ENCODE assay signal across 8 cellular contexts in genomic region chr10:97037365-97038361, GRCh38.
A peak's percentile ranks its signal among the peaks of the same experiment; 100 is the strongest.
DNase-seq lines count a peak whose midpoint lies in the region; ATAC-seq and TF ChIP-seq lines count a peak whose summit lies in the region.

No MANE protein-coding gene starts in this region.

- H3K4me3 ChIP-seq in spleen: peak overlapping the region; percentile 18 to 71 (median 42)

- peak; percentile 79 for ATAC-seq in HG02798 (IDR thresholded peaks at IDR 0.05; ENCODE audit: poor library complexity, unreplicated experiment)
- no peak for ATAC-seq in HG03565 (IDR thresholded peaks at IDR 0.05; ENCODE audit: unreplicated experiment)

- POLR2A ChIA-PET in MCF 10A (lab: Yijun Ruan, JAX): interaction anchor here (0.6 to 1.3 kb wide), 3 partner anchors 173 to 254 kb away, joined by 3 to 4 read pairs (median 3); partner anchors contain the start of gene ARHGAP19

- H3K27ac Mint-ChIP-seq in MCF 10A (ENCODE audit: low read depth, unreplicated experiment) (no peak overlapping the region), immature natural killer cell (no peak overlapping the region)

- CTCF ChIA-PET in MCF 10A (lab: Yijun Ruan, JAX): interaction anchor here (0.6 to 6.4 kb wide), 56 partner anchors 8 to 1471 kb away, joined by 3 to 111 read pairs (median 5); no protein-coding TSS in a partner anchor

- H3K36me3 Mint-ChIP-seq in MCF 10A (ENCODE audit: insufficient read depth, unreplicated experiment) (no peaks in the 10 kb centered on the region), immature natural killer cell (no peaks in the 10 kb centered on the region)

- peaks cover 0 to 14% (median 11%) of the 10 kb centered on the region in 6 donors for H3K4me1 ChIP-seq in spleen

- H3K9me3 Mint-ChIP-seq in MCF 10A (ENCODE audit: unreplicated experiment) (no peaks in the 10 kb centered on the region), immature natural killer cell (no peaks in the 10 kb centered on the region)

- H3K4me1 Mint-ChIP-seq in MCF 10A (ENCODE audit: insufficient read depth, unreplicated experiment) (peaks cover 9% of the 10 kb centered on the region), immature natural killer cell (peaks cover 9 to 16% of the 10 kb centered on the region in 2 donors)

- peak overlapping the region in 5 of 8 donors; percentile 23 to 61 (median 32) for H3K27ac ChIP-seq in spleen

- H3K27me3 Mint-ChIP-seq in MCF 10A (ENCODE audit: insufficient read depth, unreplicated experiment) (peaks cover 20% of the 10 kb centered on the region), immature natural killer cell (ENCODE audit: low read depth in 3 of 3) (peaks cover 1 to 4% (median 2%) of the 10 kb centered on the region in 3 donors)

- DNase-seq in GM04504 (ENCODE audit: low read depth) (peak; percentile 66), NCI-H2081 (lab: John Stamatoyannopoulos, UW) (peak; percentile 66 to 82), UCSD-AML1 (lab: John Stamatoyannopoulos, UW; ENCODE audit: unreplicated experiment) (peak; percentile 80), MCF 10A (ENCODE audit: unreplicated experiment) (peak; percentile 89), immature natural killer cell (peak; percentile 51 to 57 (median 56)), spleen (peak; percentile 87)

- TF ChIP-seq CTCF in MCF 10A (IDR thresholded peaks at IDR 0.05; ENCODE audit: unreplicated experiment) (peak; percentile 83), spleen (IDR thresholded peaks at IDR 0.05 in 8 of 11, conservative IDR thresholded peaks at IDR 0.05 in 3 of 11) (peak; percentile 73 to 92 (median 89))

- intact Hi-C loops in MCF 10A (cut with micrococcal nuclease): loop anchor here (1.0 to 10.0 kb wide), 5 partner anchors 35 to 393 kb away; no protein-coding TSS in a partner anchor
- intact Hi-C loops in spleen (cut with DNase I; ENCODE audit: low total_unique reads): no loop called here

- WGBS in spleen, 5 donors: 20 to 26% (median 24%) methylated on average over 27 to 30 of the region's 30 CpGs

- H3K4me3 Mint-ChIP-seq in MCF 10A (ENCODE audit: unreplicated experiment): peak overlapping the region; percentile 50
- peak overlapping the region; percentile 46 to 82 (median 81) for H3K4me3 Mint-ChIP-seq in immature natural killer cell

- H3K27me3 ChIP-seq in spleen (replicated peaks in 1 of 7): peaks cover 0 to 15% (median 0%) of the 10 kb centered on the region in 7 donors

- no peaks in the 10 kb centered on the region for H3K36me3 ChIP-seq in spleen

- TF ChIP-seq POLR2A in spleen (IDR thresholded peaks at IDR 0.05): no peak

- BruUV-seq in MCF 10A (replicated peaks; lab: Mats Ljungman, UMichigan): no TSS peak

- H3K9me3 ChIP-seq in spleen: no peaks in the 10 kb centered on the region
